Comparison of ENCODE assay signal across 1 cellular context in genomic region chr14:55568618-55569017, GRCh38.
TF ChIP-seq lines count a peak whose summit lies in the region.

No MANE protein-coding gene starts in this region.

TF ChIP-seq in IMR-90, 13 proteins besides CTCF, POLR2A, EP300 and RAD21 (continued from another document):
- TF ChIP-seq, protein P1, sequence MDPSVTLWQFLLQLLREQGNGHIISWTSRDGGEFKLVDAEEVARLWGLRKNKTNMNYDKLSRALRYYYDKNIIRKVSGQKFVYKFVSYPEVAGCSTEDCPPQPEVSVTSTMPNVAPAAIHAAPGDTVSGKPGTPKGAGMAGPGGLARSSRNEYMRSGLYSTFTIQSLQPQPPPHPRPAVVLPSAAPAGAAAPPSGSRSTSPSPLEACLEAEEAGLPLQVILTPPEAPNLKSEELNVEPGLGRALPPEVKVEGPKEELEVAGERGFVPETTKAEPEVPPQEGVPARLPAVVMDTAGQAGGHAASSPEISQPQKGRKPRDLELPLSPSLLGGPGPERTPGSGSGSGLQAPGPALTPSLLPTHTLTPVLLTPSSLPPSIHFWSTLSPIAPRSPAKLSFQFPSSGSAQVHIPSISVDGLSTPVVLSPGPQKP (IDR thresholded peaks at IDR 0.05; ENCODE audit: borderline replicate concordance, low read depth, low read length) = no peak
- TF ChIP-seq CEBPB (IDR thresholded peaks at IDR 0.05; ENCODE audit: low read depth, low read length) (no peak), USF2 (IDR thresholded peaks at IDR 0.05; ENCODE audit: low read depth, low read length) (no peak), MAFK (IDR thresholded peaks at IDR 0.05; ENCODE audit: low read depth, low read length) (no peak), RFX5 (IDR thresholded peaks at IDR 0.05; ENCODE audit: low read depth, low read length) (no peak), NFE2L2 (IDR thresholded peaks at IDR 0.05; ENCODE audit: low read depth, low read length) (no peak), SMC3 (IDR thresholded peaks at IDR 0.05; ENCODE audit: low read depth, low read length) (no peak)
